Comparison of ENCODE assay signal across 19 cellular contexts in genomic region chrX:7815166-7815565, GRCh38. TPM values are rescaled to one million over a fixed set of nuclear protein-coding genes. Genes with fewer than 3 reads are reported as not detected.
DNase-seq lines count a peak whose midpoint lies in the region; ATAC-seq, FAIRE-seq and TF ChIP-seq lines count a peak whose summit lies in the region.
"Had no signal": no experiment of that assay in that cellular context is flagged by ENCODE, and none has a peak within 500 bp of the region (broad histone marks: within the 10 kb centered on the region; RNA-seq: fewer than 3 reads in every experiment).

No MANE protein-coding gene starts in this region.

- SMC1A ChIA-PET in GM12878 (lab: Charles Lee; ENCODE audit: uncharacterized antibody, unreplicated experiment) = no interaction called here

- H3K4me2 ChIP-seq in BLaER1 treated with 17β-estradiol and CSF1 and Interleukin-3, amounts not matched to agents 10 nM and 100 nM = peak overlapping the region in 7 of 11 experiments; percentile 3 to 68 (median 24); a peak in 10 of 22 replicates
- no peak overlapping the region for H3K4me2 ChIP-seq in GM12878 (ENCODE audit: control insufficient read depth, insufficient read depth)
- H3K4me2 ChIP-seq: GM23338 had no signal

- 3% methylated on average over 2 of the region's 2 CpGs for WGBS in GM12878 (ENCODE audit: insufficient coverage, insufficient replicate concordance, low lambda C conversion rate, missing lambda C conversion rate)
- 7% methylated on average over 2 of the region's 2 CpGs for WGBS in esophagus muscularis mucosa

- CTCF ChIA-PET in GM12878 (lab: Yijun Ruan, JAX) = no interaction called here

- RAD21 ChIA-PET in GM12878 (lab: Charles Lee; ENCODE audit: unreplicated experiment) = no interaction called here

- POLR2A ChIA-PET in GM12878 (lab: Charles Lee) = no interaction called here

- TF ChIP-seq EP300 in GM12878 (IDR thresholded peaks at IDR 0.05; ENCODE audit: borderline replicate concordance in 1 of 2, control insufficient read depth in 1 of 2, low read depth in 2 of 2, low read length in 2 of 2) (no peak), esophagus muscularis mucosa (IDR thresholded peaks at IDR 0.05) (no peak)

- TF ChIP-seq CTCF in GM12878 (IDR thresholded peaks at IDR 0.05 in 2 of 3, conservative IDR thresholded peaks at IDR 0.05 in 1 of 3; ENCODE audit: control insufficient read depth in 2 of 3, extremely low read depth in 1 of 3, insufficient read depth in 1 of 3, low read depth in 3 of 3, low read length in 3 of 3) (no peak), esophagus muscularis mucosa (IDR thresholded peaks at IDR 0.05) (no peak)

- no peaks in the 10 kb centered on the region for H3K79me2 ChIP-seq in GM12878 (ENCODE audit: control insufficient read depth, insufficient read depth, low read length)

- H3K4me3 ChIP-seq in BLaER1 treated with 17β-estradiol and CSF1 and Interleukin-3, amounts not matched to agents 10 nM and 100 nM = peak overlapping the region in 1 of 10 experiments; percentile 13; a peak in 1 of 20 replicates
- no peak overlapping the region for H3K4me3 ChIP-seq in GM12878
- H3K4me3 ChIP-seq in MG63 = no peak overlapping the region
- H3K4me3 ChIP-seq in esophagus muscularis mucosa = no peak overlapping the region
- H3K4me3 ChIP-seq: GM23338 had no signal

- H3K27me3 ChIP-seq in BLaER1 treated with 17β-estradiol and CSF1 and Interleukin-3, amounts not matched to agents 10 nM and 100 nM = no peaks in the 10 kb centered on the region
- H3K27me3 ChIP-seq in GM12878 (replicated peaks in 1 of 2; ENCODE audit: control insufficient read depth in 2 of 2, insufficient read depth in 2 of 2, low read length in 1 of 2) (no peaks in the 10 kb centered on the region), MG63 (no peaks in the 10 kb centered on the region), esophagus muscularis mucosa (no peaks in the 10 kb centered on the region)

- no peak for TF ChIP-seq RAD21 in GM12878 (IDR thresholded peaks at IDR 0.05; ENCODE audit: insufficient read depth, low read depth, low read length)

- no peak overlapping the region for H2AFZ ChIP-seq in GM12878 (ENCODE audit: control insufficient read depth, low read depth, low read length)
- H2AFZ ChIP-seq: GM23338 had no signal

- H3K9me3 ChIP-seq in BLaER1 treated with 17β-estradiol and CSF1 and Interleukin-3, amounts not matched to agents 10 nM and 100 nM (replicated peaks in 1 of 11) = peaks cover 8 to 38% (median 14%) of the 10 kb centered on the region in 11 experiments; a peak in 15 of 22 replicates
- H3K9me3 ChIP-seq in GM12878 (replicated peaks; ENCODE audit: control insufficient read depth, insufficient read depth, low read length) (no peaks in the 10 kb centered on the region), MG63 (no peaks in the 10 kb centered on the region), esophagus muscularis mucosa (no peaks in the 10 kb centered on the region)

- H3K9ac ChIP-seq in BLaER1 treated with 17β-estradiol and CSF1 and Interleukin-3, amounts not matched to agents 10 nM and 100 nM = peak overlapping the region in 1 of 11 experiments; percentile 14; a peak in 1 of 22 replicates
- no peak overlapping the region for H3K9ac ChIP-seq in GM12878 (ENCODE audit: control insufficient read depth, insufficient read depth, low read length)

- FAIRE-seq in GM12878 (lab: Jason Lieb, UNC) = no peak
- FAIRE-seq: G401.6, GM12892, HepG2, HTR-8/SVneo had no signal

- TF ChIP-seq POLR2A in GM12878 (IDR thresholded peaks at IDR 0.05; ENCODE audit: low read depth, low read length) = no peak
- no peak for TF ChIP-seq POLR2A in esophagus muscularis mucosa (IDR thresholded peaks at IDR 0.05; ENCODE audit: low read depth)

- no peaks in the 10 kb centered on the region for H4K20me1 ChIP-seq in BLaER1 treated with 17β-estradiol and CSF1 and Interleukin-3, amounts not matched to agents 10 nM and 100 nM
- no peaks in the 10 kb centered on the region for H4K20me1 ChIP-seq in GM12878 (ENCODE audit: control insufficient read depth, insufficient read depth)

- ATAC-seq in GM18907 (IDR thresholded peaks at IDR 0.05; ENCODE audit: unreplicated experiment) = peak; percentile 62
- no peak for ATAC-seq in GM12878
- ATAC-seq in HG03159 (IDR thresholded peaks at IDR 0.05; ENCODE audit: unreplicated experiment) = no peak
- no peak for ATAC-seq in stimulated activated naive CD8-positive, alpha-beta T cell treated with anti-CD3 and anti-CD28 coated beads, Interleukin-15, Interleukin-2, amounts not matched to agents 100 U/mL and 50 U/mL, for 24 hours
- ATAC-seq: GM23338, HepG2 had no signal

- DNase-seq in MV-4-11 (lab: John Stamatoyannopoulos, UW) (peak; percentile 17), GM12878 (ENCODE audit: low read depth, low spot score) (no peak), MG63 (no peak), esophagus muscularis mucosa (ENCODE audit: extremely low spot score) (no peak)
- DNase-seq in stimulated activated naive CD8-positive, alpha-beta T cell treated with anti-CD3 and anti-CD28 coated beads, Interleukin-15, Interleukin-2, amounts not matched to agents 100 U/mL and 50 U/mL, for 24 hours = no peak
- DNase-seq: ACHN; CD4-positive, alpha-beta memory T cell; DMS79; EL; H7 had no signal

- in situ Hi-C loops in GM12878 (cut with MboI) = no loop called here

- H3K36me3 ChIP-seq in BLaER1 treated with 17β-estradiol and CSF1 and Interleukin-3, amounts not matched to agents 10 nM and 100 nM = no peaks in the 10 kb centered on the region
- H3K36me3 ChIP-seq in GM12878 (ENCODE audit: control insufficient read depth in 2 of 2, insufficient read depth in 2 of 2, low read length in 1 of 2) (no peaks in the 10 kb centered on the region), MG63 (no peaks in the 10 kb centered on the region), esophagus muscularis mucosa (no peaks in the 10 kb centered on the region)

- no TSS peak for BruUV-seq in GM12878 (replicated peaks; lab: Mats Ljungman, UMichigan)

- peak overlapping the region in 3 of 11 experiments; percentile 53 to 68 (median 55); a peak in 5 of 22 replicates for H3K27ac ChIP-seq in BLaER1 treated with 17β-estradiol and CSF1 and Interleukin-3, amounts not matched to agents 10 nM and 100 nM
- no peak overlapping the region for H3K27ac ChIP-seq in GM12878 (ENCODE audit: control insufficient read depth, insufficient read depth)
- H3K27ac ChIP-seq in esophagus muscularis mucosa (replicated peaks in 1 of 4) = no peak overlapping the region
- H3K27ac ChIP-seq: C4-2B had no signal

- intact Hi-C loops in GM12878 (cut with micrococcal nuclease; ENCODE audit: unreplicated experiment) = no loop called here
- intact Hi-C loops in esophagus muscularis mucosa (cut with DNase I) = no loop called here

- H3K4me1 ChIP-seq in BLaER1 treated with 17β-estradiol and CSF1 and Interleukin-3, amounts not matched to agents 10 nM and 100 nM = peaks cover 0 to 33% (median 4%) of the 10 kb centered on the region in 10 experiments; a peak in 8 of 20 replicates
- H3K4me1 ChIP-seq in GM12878 (ENCODE audit: control insufficient read depth, insufficient read depth, low read length) (no peaks in the 10 kb centered on the region), esophagus muscularis mucosa (no peaks in the 10 kb centered on the region)

TF ChIP-seq in GM12878, 131 proteins besides CTCF, POLR2A, EP300 and RAD21:
- no peak for TF ChIP-seq USF2 (IDR thresholded peaks at IDR 0.05; ENCODE audit: borderline replicate concordance, low read depth, low read length)
- TF ChIP-seq RAD51 (IDR thresholded peaks at IDR 0.05) = peak; percentile 58; the same call in 1 of the 2 replicates
TF ChIP-seq in GM12878: peak in this region for 1.

RNA-seq across cellular contexts. Expression of gene VCX, which starts 27.8 kb away (rescaled TPM):
- total RNA-seq in GM12878 (2013; cell fraction: nucleolus; rRNA removed) = not detected in 2 replicates
- not detected in 2 replicates for total RNA-seq in GM12878 (2014; rRNA removed)
- total RNA-seq in GM12878 (2014; rRNA removed; fragmentation: Illumina TruSeq; extraction: Trizol) = not detected in 2 replicates
- total RNA-seq in GM12878 (2021) = 0.23 TPM in 1 of 2 replicates, not detected in the other
- polyA plus RNA-seq in GM12878 (2011; ENCODE audit: low read depth) = not detected
- polyA plus RNA-seq in GM12878 (2011; rRNA removed) = 0.18 TPM in 1 of 2 replicates, not detected in the other
- polyA plus RNA-seq in GM12878 (2011; cell fraction: cytosol; rRNA removed) = not detected in 2 replicates
- polyA plus RNA-seq in GM12878 (2011; cell fraction: nucleus; rRNA removed) = 0.20 TPM in 1 of 2 replicates, not detected in the other
- not detected in 2 replicates for polyA plus RNA-seq in GM12878 (2012)
- 0.10 TPM in 1 of 2 replicates, not detected in the other for polyA plus RNA-seq in GM12878 (2014; fragmentation: Illumina TruSeq; extraction: Trizol)
- not detected for polyA plus RNA-seq in GM12878 (2014; fragmentation: Nextera tagmentation; extraction: Ambion mirVana)
- polyA plus RNA-seq in GM12878 (2014; rRNA removed) = 0.11 TPM in 1 of 2 replicates, not detected in the other
- not detected for polyA plus RNA-seq in GM12878 (2016; fragmentation: Nextera tagmentation; extraction: Ambion mirVana)
- not detected in 2 replicates for polyA minus RNA-seq in GM12878 (2011; rRNA and poly(A)+ RNA removed)
- not detected in 2 replicates for polyA minus RNA-seq in GM12878 (2011; cell fraction: cytosol; rRNA and poly(A)+ RNA removed)
- not detected in 2 replicates for polyA minus RNA-seq in GM12878 (2011; cell fraction: nucleus; rRNA and poly(A)+ RNA removed)
- total RNA-seq in MG63 (2014; rRNA removed; shearing (Covaris generic); ENCODE audit: low replicate concordance) = not detected in 2 replicates
- total RNA-seq in esophagus muscularis mucosa = not detected
- total RNA-seq: CD4-positive, alpha-beta memory T cell; H7; HepG2 had no signal
- polyA plus RNA-seq: CD4-positive, alpha-beta memory T cell; HepG2 had no signal
